1 cellular context compared by ENCODE assay signal in genomic region chr7:83267141-83267631, GRCh38.
A peak's percentile ranks its signal among the peaks of the same experiment; 100 is the strongest.
TF ChIP-seq lines count a peak whose summit lies in the region.

No MANE protein-coding gene starts in this region.

TF ChIP-seq in HEK293, 187 proteins besides CTCF, POLR2A, EP300 and RAD21 (continued from another document and continues in another):
- TF ChIP-seq BCL6B (tag by site-specific recombination; IDR thresholded peaks at IDR 0.05): peak; percentile 91
- peak; percentile 92 for TF ChIP-seq BCL11B (tag by site-specific recombination; IDR thresholded peaks at IDR 0.05; ENCODE audit: low read depth)
- TF ChIP-seq ZNF10 (tag by site-specific recombination; IDR thresholded peaks at IDR 0.05): 0 out of 2 replicates have a peak, but pooled peaks have one; percentile 14
- TF ChIP-seq TCF7L2 (IDR thresholded peaks at IDR 0.05; ENCODE audit: borderline replicate concordance, low read depth, low read length): peak; percentile 93
- 0 out of 2 replicates have a peak, but pooled peaks have one; percentile 38 for TF ChIP-seq PATZ1 (tag by site-specific recombination; IDR thresholded peaks at IDR 0.05)
- peak; percentile 93 for TF ChIP-seq ZEB2 (tag by site-specific recombination; IDR thresholded peaks at IDR 0.05)
- peak; percentile 12; the same call in 1 of the 2 replicates for TF ChIP-seq ZNF654 (tag by site-specific recombination; IDR thresholded peaks at IDR 0.05; ENCODE audit: low read depth)
- no peak for TF ChIP-seq ZNF169 (tag by site-specific recombination; IDR thresholded peaks at IDR 0.05)
- TF ChIP-seq ZNF184 (tag by site-specific recombination; IDR thresholded peaks at IDR 0.05): 0 out of 2 replicates have a peak, but pooled peaks have one; percentile 46
- peak; percentile 73 for TF ChIP-seq ZBTB6 (tag by site-specific recombination; IDR thresholded peaks at IDR 0.05)
- no peak for TF ChIP-seq ZNF658 (tag by site-specific recombination; IDR thresholded peaks at IDR 0.05)
- 0 out of 2 replicates have a peak, but pooled peaks have one; percentile 23 for TF ChIP-seq SALL2 (tag by site-specific recombination; IDR thresholded peaks at IDR 0.05; ENCODE audit: borderline replicate concordance)
- peak; percentile 38; the same call in 1 of the 2 replicates for TF ChIP-seq SP3 (tag by site-specific recombination; IDR thresholded peaks at IDR 0.05)
- TF ChIP-seq HIC1 (tag by site-specific recombination; IDR thresholded peaks at IDR 0.05): peak; percentile 93
- TF ChIP-seq ZNF426 (tag by site-specific recombination; IDR thresholded peaks at IDR 0.05): peak; percentile 17; the same call in 1 of the 2 replicates
- TF ChIP-seq ELK4 (IDR thresholded peaks at IDR 0.05; ENCODE audit: borderline replicate concordance, low read depth, low read length): no peak
- peak; percentile 52; the same call in 1 of the 2 replicates for TF ChIP-seq ZNF76 (tag by site-specific recombination; IDR thresholded peaks at IDR 0.05; ENCODE audit: borderline replicate concordance, low read depth)
- TF ChIP-seq ZNF629 (tag by site-specific recombination; IDR thresholded peaks at IDR 0.05): peak; percentile 90
- no peak for TF ChIP-seq ZNF26 (tag by site-specific recombination; IDR thresholded peaks at IDR 0.05)
- TF ChIP-seq BCL11A (tag by site-specific recombination; IDR thresholded peaks at IDR 0.05; ENCODE audit: low read depth): peak; percentile 96
- TF ChIP-seq KLF16 (tag by site-specific recombination; IDR thresholded peaks at IDR 0.05): peak; percentile 69; the same call in 1 of the 2 replicates
- peak; percentile 66; the same call in 1 of the 2 replicates for TF ChIP-seq ZNF449 (tag by site-specific recombination; IDR thresholded peaks at IDR 0.05)
- TF ChIP-seq WT1 (tag by site-specific recombination; IDR thresholded peaks at IDR 0.05): peak; percentile 98
- peak; percentile 83 for TF ChIP-seq ZNF394 (tag by site-specific recombination; IDR thresholded peaks at IDR 0.05; ENCODE audit: borderline replicate concordance)
- peak; percentile 56; the same call in 1 of the 2 replicates for TF ChIP-seq ZNF558 (tag by site-specific recombination; IDR thresholded peaks at IDR 0.05)
- peak; percentile 100 for TF ChIP-seq PRDM6 (tag by site-specific recombination; IDR thresholded peaks at IDR 0.05)
- peak; percentile 99 for TF ChIP-seq FEZF1 (tag by site-specific recombination; IDR thresholded peaks at IDR 0.05)
- peak; percentile 84 for TF ChIP-seq KLF10 (tag by site-specific recombination; IDR thresholded peaks at IDR 0.05)
- peak; percentile 26; the same call in 1 of the 2 replicates for TF ChIP-seq SP2 (tag by site-specific recombination; IDR thresholded peaks at IDR 0.05)
- peak; percentile 98 for TF ChIP-seq ZNF580 (tag by site-specific recombination; IDR thresholded peaks at IDR 0.05)
- no peak for TF ChIP-seq ZNF354C (tag by site-specific recombination; IDR thresholded peaks at IDR 0.05; ENCODE audit: borderline replicate concordance, low read depth)
- 0 out of 2 replicates have a peak, but pooled peaks have one; percentile 23 for TF ChIP-seq ZBTB21 (tag by site-specific recombination; IDR thresholded peaks at IDR 0.05)
- no peak for TF ChIP-seq ZSCAN18 (tag by site-specific recombination; IDR thresholded peaks at IDR 0.05)
- TF ChIP-seq ZFP69B (tag by site-specific recombination; IDR thresholded peaks at IDR 0.05): 0 out of 2 replicates have a peak, but pooled peaks have one; percentile 33
- TF ChIP-seq ZNF488 (tag by site-specific recombination; IDR thresholded peaks at IDR 0.05): peak; percentile 44; the same call in 1 of the 2 replicates
- peak; percentile 97 for TF ChIP-seq OVOL3 (tag by site-specific recombination; IDR thresholded peaks at IDR 0.05)
- TF ChIP-seq KLF9 (tag by site-specific recombination; IDR thresholded peaks at IDR 0.05; ENCODE audit: low read depth): peak; percentile 47; the same call in 1 of the 2 replicates
- TF ChIP-seq ZNF274 (IDR thresholded peaks at IDR 0.05; ENCODE audit: low read length): no peak
- TF ChIP-seq ZNF274 (tag by site-specific recombination; IDR thresholded peaks at IDR 0.05; ENCODE audit: borderline replicate concordance): no peak
- peak; percentile 74 for TF ChIP-seq SCRT2 (tag by site-specific recombination; IDR thresholded peaks at IDR 0.05)
- TF ChIP-seq ATF2 (tag by site-specific recombination; IDR thresholded peaks at IDR 0.05; ENCODE audit: low read depth): 0 out of 2 replicates have a peak, but pooled peaks have one; percentile 29
- TF ChIP-seq GLIS1 (tag by site-specific recombination; IDR thresholded peaks at IDR 0.05): peak; percentile 77
- no peak for TF ChIP-seq ZNF521 (tag by site-specific recombination; IDR thresholded peaks at IDR 0.05)
- peak; percentile 96 for TF ChIP-seq ZXDB (tag by site-specific recombination; IDR thresholded peaks at IDR 0.05)
- peak; percentile 87 for TF ChIP-seq ZNF324 (tag by site-specific recombination; IDR thresholded peaks at IDR 0.05)
- peak; percentile 58; the same call in 1 of the 2 replicates for TF ChIP-seq ZNF677 (tag by site-specific recombination; IDR thresholded peaks at IDR 0.05)
